In the genomic region with DNA sequence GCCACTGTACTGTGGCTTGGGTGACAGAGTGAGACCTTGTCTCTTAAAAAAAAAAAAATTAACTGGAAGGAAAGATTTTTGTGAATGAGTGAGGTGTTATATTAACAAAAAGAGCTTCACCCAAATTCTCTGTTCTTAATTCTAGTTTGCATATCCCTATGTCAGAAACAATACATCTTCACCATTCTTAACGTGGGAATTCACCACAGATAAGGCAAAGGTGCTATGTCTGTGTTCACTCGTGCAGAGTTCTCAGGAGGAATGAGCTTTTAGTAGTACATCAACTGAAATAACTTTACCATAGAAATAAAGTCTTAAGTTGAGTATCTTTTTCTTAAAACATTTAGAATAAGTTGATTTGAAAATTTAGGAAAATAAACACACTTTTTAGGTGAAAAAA, we compare ENCODE assay signal across 16 cellular contexts.
DNase-seq lines count a peak whose midpoint lies in the region; ATAC-seq and TF ChIP-seq lines count a peak whose summit lies in the region.
"Had no signal": no experiment of that assay in that cellular context is flagged by ENCODE, and none has a peak within 500 bp of the region (broad histone marks: within the 10 kb centered on the region; RNA-seq: fewer than 3 reads in every experiment).

No MANE protein-coding gene starts in this region.

- no peak overlapping the region for H2BK20ac ChIP-seq in IMR-90 (ENCODE audit: low read depth, low read length)

- peak overlapping the region; percentile 81; the same call in 1 of the 2 replicates for H3K23ac ChIP-seq in IMR-90 (ENCODE audit: low read depth, low read length)

- H3K79me1 ChIP-seq in IMR-90 (ENCODE audit: low read depth in 1 of 2, low read length in 2 of 2), result peaks cover 16 to 50% of the 10 kb centered on the region in 2 experiments

- H3K9me3 ChIP-seq in heart right ventricle, result peaks cover 0 to 9% (median 0%) of the 10 kb centered on the region in 11 donors
- no peaks in the 10 kb centered on the region for H3K9me3 ChIP-seq in IMR-90 (ENCODE audit: control insufficient read depth, insufficient read depth, low read length)

- H3K27me3 ChIP-seq in heart right ventricle (no peaks in the 10 kb centered on the region), IMR-90 (ENCODE audit: control insufficient read depth, insufficient read depth, low read length) (no peaks in the 10 kb centered on the region)
- H3K27me3 ChIP-seq: BLaER1 treated with 17β-estradiol and CSF1 and Interleukin-3, amounts not matched to agents 10 nM and 100 nM had no signal

- H2BK15ac ChIP-seq in IMR-90 (ENCODE audit: low read depth, low read length), result no peak overlapping the region

- CTCF ChIA-PET in IMR-90 (lab: Yijun Ruan, JAX), result no interaction called here

- H3K9me1 ChIP-seq in IMR-90 (ENCODE audit: insufficient read depth, low read length), result 0 out of 2 replicates have a peak, but pooled peaks cover 5% of the 10 kb centered on the region

- 16 to 28% methylated on average over 2 of the region's 2 CpGs for WGBS in heart right ventricle, 2 donors
- no CpG with 5 or more reads among the region's 2 CpGs for WGBS in IMR-90 (ENCODE audit: extremely low coverage in 2 of 2, insufficient read length in 1 of 2), 2 experiments

- H3K14ac ChIP-seq in IMR-90 (replicated peaks; ENCODE audit: low read depth, low read length), result 0 out of 2 replicates have a peak overlapping the region, but pooled peaks have one; percentile 71

- in situ Hi-C loops in IMR-90 (cut with MboI; ENCODE audit: low sequenced_read_pairs), result no loop called here

- no peak overlapping the region for H3K56ac ChIP-seq in IMR-90 (ENCODE audit: extremely low read depth, insufficient read depth, low read length)

- H4K5ac ChIP-seq in IMR-90 (ENCODE audit: low read depth, low read length), result no peak overlapping the region

- H3K4ac ChIP-seq in IMR-90 (ENCODE audit: low read depth, low read length), result no peak overlapping the region

- no peak overlapping the region for H2AFZ ChIP-seq in IMR-90 (replicated peaks; ENCODE audit: low read length, poor library complexity)
- H2AFZ ChIP-seq: GM23338 had no signal

- POLR2A ChIA-PET in IMR-90 (lab: Charles Lee; ENCODE audit: unreplicated experiment), result no interaction called here

- peak overlapping the region in 6 of 10 donors; percentile 6 to 69 (median 25) for H3K27ac ChIP-seq in heart right ventricle
- H3K27ac ChIP-seq in IMR-90 (ENCODE audit: insufficient read depth, low read length), result no peak overlapping the region
- H3K27ac ChIP-seq: BLaER1 treated with 17β-estradiol and CSF1 and Interleukin-3, amounts not matched to agents 10 nM and 100 nM had no signal

- no peak overlapping the region for H2AK5ac ChIP-seq in IMR-90 (ENCODE audit: low read depth, low read length)

- TF ChIP-seq CTCF in heart right ventricle (IDR thresholded peaks at IDR 0.05), result no peak
- no peak for TF ChIP-seq CTCF in IMR-90 (conservative IDR thresholded peaks at IDR 0.05; ENCODE audit: low read depth, low read length)

- no peak overlapping the region for H3K4me2 ChIP-seq in IMR-90 (ENCODE audit: low read depth, low read length)
- H3K4me2 ChIP-seq: GM23338 had no signal

- H2AK9ac ChIP-seq in IMR-90 (replicated peaks; ENCODE audit: low read depth, low read length, poor library complexity), result no peak overlapping the region

- dilution Hi-C loops in IMR-90 (cut with HindIII; ENCODE audit: low sequenced_read_pairs, unreplicated experiment), result no loop called here

- TF ChIP-seq RAD21 in IMR-90 (IDR thresholded peaks at IDR 0.05; ENCODE audit: low read length), result no peak

- no TSS peak for BruUV-seq in IMR-90 (replicated peaks; lab: Mats Ljungman, UMichigan)

- H3K4me3 ChIP-seq in heart right ventricle (no peak overlapping the region), IMR-90 (ENCODE audit: insufficient read depth, low read depth, low read length) (no peak overlapping the region)
- H3K4me3 ChIP-seq: BLaER1 treated with 17β-estradiol and CSF1 and Interleukin-3, amounts not matched to agents 10 nM and 100 nM; GM23338 had no signal

- H3K36me3 ChIP-seq in heart right ventricle, result peaks cover 0 to 27% (median 0%) of the 10 kb centered on the region in 9 donors
- H3K36me3 ChIP-seq in IMR-90 (ENCODE audit: control insufficient read depth, insufficient read depth, low read length), result no peaks in the 10 kb centered on the region; the same call in 1 of the 2 replicates

- H4K8ac ChIP-seq in IMR-90 (ENCODE audit: low read depth in 2 of 2, low read length in 2 of 2), result no peak overlapping the region; a peak in 1 of 4 replicates

- DNase-seq in heart right ventricle, result no peak
- DNase-seq in Right ventricle myocardium superior, result no peak
- DNase-seq in IMR-90, result no peak
- DNase-seq in activated CD4-positive, alpha-beta T cell treated with anti-CD3 and anti-CD28 coated beads for 1 hour, result no peak
- DNase-seq: ACHN; Calu3; CD4-positive, alpha-beta T cell; DMS 273 treated with DMSO at 0.1 percent for 48 hours; DMS79; H7; KBM-7 had no signal

- intact Hi-C loops in heart right ventricle (cut with DNase I) (no loop called here), Right ventricle myocardium superior (cut with DNase I) (no loop called here), IMR-90 (cut with micrococcal nuclease) (loop anchor here (5.0 kb wide), 1 partner anchor 69 kb away; no protein-coding TSS in a partner anchor)

- no peak overlapping the region for H3K18ac ChIP-seq in IMR-90 (ENCODE audit: low read depth, low read length)

- no peak for TF ChIP-seq POLR2A in IMR-90 (IDR thresholded peaks at IDR 0.05; ENCODE audit: low read depth, low read length)

- no peak overlapping the region for H4K91ac ChIP-seq in IMR-90 (ENCODE audit: insufficient read depth, low read depth, low read length)

- ATAC-seq in heart right ventricle (no peak), Right ventricle myocardium superior (ENCODE audit: poor library complexity) (no peak), GM21381 (IDR thresholded peaks at IDR 0.05; ENCODE audit: unreplicated experiment) (peak; percentile 47), IMR-90 (ENCODE audit: low read depth) (no peak), GM18858 (IDR thresholded peaks at IDR 0.05; ENCODE audit: unreplicated experiment) (no peak)
- ATAC-seq in activated CD4-positive, CD25-positive, alpha-beta regulatory T cell treated with anti-CD3 and anti-CD28 coated beads, Interleukin-2, amount 50 U/mL, for 24 hours, result no peak
- ATAC-seq: GM23338 had no signal

- H2BK5ac ChIP-seq in IMR-90 (ENCODE audit: low read depth, low read length, poor library complexity, severe bottlenecking), result no peak overlapping the region

- H4K20me1 ChIP-seq in IMR-90 (ENCODE audit: insufficient read depth, low read length), result peaks cover 3% of the 10 kb centered on the region

- H2BK120ac ChIP-seq in IMR-90 (ENCODE audit: low read depth, low read length), result no peak overlapping the region

- no peak overlapping the region for H3K9ac ChIP-seq in IMR-90 (ENCODE audit: low read depth, low read length)
- H3K9ac ChIP-seq: BLaER1 treated with 17β-estradiol and CSF1 and Interleukin-3, amounts not matched to agents 10 nM and 100 nM had no signal

- H3K4me1 ChIP-seq in heart right ventricle (peaks cover 0 to 84% (median 51%) of the 10 kb centered on the region in 9 donors), IMR-90 (ENCODE audit: control insufficient read depth, insufficient read depth, low read length) (no peaks in the 10 kb centered on the region)

TF ChIP-seq in IMR-90, 13 proteins besides CTCF, POLR2A, EP300 and RAD21:
- TF ChIP-seq MAFK (IDR thresholded peaks at IDR 0.05; ENCODE audit: low read depth, low read length) (no peak), FOS (IDR thresholded peaks at IDR 0.05; ENCODE audit: low read depth, low read length) (no peak), CHD1 (IDR thresholded peaks at IDR 0.05; ENCODE audit: low read depth, low read length) (no peak), MAZ (IDR thresholded peaks at IDR 0.05; ENCODE audit: borderline replicate concordance, low read depth, low read length) (no peak), NFE2L2 (IDR thresholded peaks at IDR 0.05; ENCODE audit: low read depth, low read length) (no peak)
- TF ChIP-seq, protein P1, sequence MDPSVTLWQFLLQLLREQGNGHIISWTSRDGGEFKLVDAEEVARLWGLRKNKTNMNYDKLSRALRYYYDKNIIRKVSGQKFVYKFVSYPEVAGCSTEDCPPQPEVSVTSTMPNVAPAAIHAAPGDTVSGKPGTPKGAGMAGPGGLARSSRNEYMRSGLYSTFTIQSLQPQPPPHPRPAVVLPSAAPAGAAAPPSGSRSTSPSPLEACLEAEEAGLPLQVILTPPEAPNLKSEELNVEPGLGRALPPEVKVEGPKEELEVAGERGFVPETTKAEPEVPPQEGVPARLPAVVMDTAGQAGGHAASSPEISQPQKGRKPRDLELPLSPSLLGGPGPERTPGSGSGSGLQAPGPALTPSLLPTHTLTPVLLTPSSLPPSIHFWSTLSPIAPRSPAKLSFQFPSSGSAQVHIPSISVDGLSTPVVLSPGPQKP (IDR thresholded peaks at IDR 0.05; ENCODE audit: borderline replicate concordance, low read depth, low read length), result no peak
